In the genomic region with DNA sequence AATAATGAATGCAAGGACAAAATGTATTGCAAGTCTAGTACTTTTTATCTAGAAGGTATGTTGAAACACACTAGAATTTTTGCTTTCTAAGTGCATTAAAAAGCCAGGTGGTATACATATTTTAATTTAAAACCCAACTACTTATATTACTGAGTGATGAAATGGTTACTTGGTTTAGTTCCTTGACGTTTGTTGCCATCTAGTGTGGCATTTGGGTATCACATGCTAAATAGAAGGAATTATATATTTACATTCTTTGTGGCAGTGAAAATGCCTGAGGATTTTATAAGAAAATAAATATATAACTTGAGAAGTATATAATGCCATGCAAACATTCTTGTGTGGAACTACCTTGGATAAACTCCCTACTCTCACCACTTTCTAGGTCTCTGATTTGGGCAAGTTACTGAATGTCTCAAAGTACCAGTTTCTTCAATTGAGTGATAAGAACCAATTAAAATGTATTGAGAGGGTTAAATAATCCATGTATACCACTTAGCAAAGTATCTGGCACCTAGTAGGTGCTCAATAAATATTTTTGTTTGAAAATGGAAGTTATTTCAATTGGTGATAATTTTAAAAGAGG, we compare ENCODE assay signal across 8 cellular contexts.
DNase-seq lines count a peak whose midpoint lies in the region; ATAC-seq, FAIRE-seq and TF ChIP-seq lines count a peak whose summit lies in the region.

No MANE protein-coding gene starts in this region.

- FAIRE-seq in HepG2 (lab: Jason Lieb, UNC): no peak

- H3K27ac ChIP-seq in brain microvascular endothelial cell (no peak overlapping the region), HepG2 (ENCODE audit: extremely low read length, insufficient read depth, low read length) (no peak overlapping the region)

- no peak overlapping the region for H3K9ac ChIP-seq in HepG2 (ENCODE audit: insufficient read depth, low read depth, low read length)

- no peaks in the 10 kb centered on the region for H4K20me1 ChIP-seq in HepG2 (ENCODE audit: insufficient read depth, low read length)

- CTCF ChIA-PET in HepG2 (lab: Yijun Ruan, JAX; ENCODE audit: low intra/inter-chr PET ratio, low total read pairs): interaction anchor here (1.0 to 1.9 kb wide), 2 partner anchors 673 to 858 kb away, joined by 3 to 8 read pairs; no protein-coding TSS in a partner anchor

- intact Hi-C loops in HepG2 (cut with micrococcal nuclease; ENCODE audit: unreplicated experiment): loop anchor here (1.0 kb wide), 1 partner anchor 858 kb away; no protein-coding TSS in a partner anchor

- BruUV-seq in HepG2 (replicated peaks; lab: Mats Ljungman, UMichigan): no TSS peak

- no peak overlapping the region for H2AFZ ChIP-seq in HepG2 (ENCODE audit: low read length)

- 3% methylated on average over 1 of the region's 1 CpG for WGBS in HepG2 (ENCODE audit: low lambda C conversion rate)

- H3K4me3 ChIP-seq in brain microvascular endothelial cell (ENCODE audit: low read depth, low read length): no peak overlapping the region
- no peak overlapping the region for H3K4me3 ChIP-seq in HepG2 (replicated peaks in 1 of 3; ENCODE audit: insufficient read depth in 1 of 3, low read depth in 2 of 3, low read length in 3 of 3)
- H3K4me3 ChIP-seq in MG63: no peak overlapping the region

- H3K4me2 ChIP-seq in HepG2 (ENCODE audit: low read depth, low read length): no peak overlapping the region

- TF ChIP-seq EP300 in HepG2 (IDR thresholded peaks at IDR 0.05; ENCODE audit: low read depth in 2 of 2, low read length in 2 of 2) (no peak), HepG2 (CRISPR knock-in tag; IDR thresholded peaks at IDR 0.05; ENCODE audit: borderline replicate concordance) (no peak)

- TF ChIP-seq CTCF in brain microvascular endothelial cell (IDR thresholded peaks at IDR 0.05; ENCODE audit: low read depth, low read length, missing control alignments) (peak; percentile 53), HepG2 (CRISPR knock-in tag; IDR thresholded peaks at IDR 0.05) (peak; percentile 67)

- no peaks in the 10 kb centered on the region for H3K4me1 ChIP-seq in HepG2 (ENCODE audit: insufficient read depth, low read length)

- peak; percentile 61 for ATAC-seq in HG02981 (IDR thresholded peaks at IDR 0.05; ENCODE audit: unreplicated experiment)
- 0 out of 3 replicates have a peak, but pooled peaks have one; percentile 25 for ATAC-seq in HepG2
- no peak for ATAC-seq in HG03565 (IDR thresholded peaks at IDR 0.05; ENCODE audit: unreplicated experiment)

- in situ Hi-C loops in brain microvascular endothelial cell (cut with HindIII; ENCODE audit: low pct_ligation_motif_present, low sequenced_read_pairs) (no loop called here), HepG2 (cut with HindIII; ENCODE audit: extremely low pct_ligation_motif_present, low pct_unique_long_range_greater_than_20kb) (loop anchor here (25.0 kb wide), 1 partner anchor 863 kb away; no protein-coding TSS in a partner anchor)

- peak; percentile 44; the same call in 1 of the 2 replicates for TF ChIP-seq RAD21 in HepG2 (CRISPR knock-in tag; IDR thresholded peaks at IDR 0.05)

- peak; percentile 39 for DNase-seq in stimulated activated CD4-positive, alpha-beta T cell treated with anti-CD3 and anti-CD28 coated beads, Interleukin-4, amount 100 ng/mL, for 24 hours
- no peak for DNase-seq in stimulated activated CD4-positive, alpha-beta T cell treated with anti-CD3 and anti-CD28 coated beads, Interleukin-12 subunit alpha, Interleukin-12 subunit beta, amount 100 ng/mL, for 4 hours
- DNase-seq in NCI-H748 treated with DMSO at 0.1 percent for 48 hours (lab: John Stamatoyannopoulos, UW) (peak; percentile 25), brain microvascular endothelial cell (peak; percentile 66), HepG2 (ENCODE audit: low spot score) (peak; percentile 39), MG63 (no peak)

- no peaks in the 10 kb centered on the region for H3K27me3 ChIP-seq in brain microvascular endothelial cell (replicated peaks)
- H3K27me3 ChIP-seq in HepG2 (ENCODE audit: control insufficient read depth in 1 of 2, insufficient read depth in 2 of 2, low read length in 2 of 2): no peaks in the 10 kb centered on the region
- no peaks in the 10 kb centered on the region for H3K27me3 ChIP-seq in MG63

- TF ChIP-seq POLR2A in HepG2 (IDR thresholded peaks at IDR 0.05; ENCODE audit: insufficient read depth in 1 of 2, low read depth in 2 of 2, low read length in 2 of 2): no peak

- H3K36me3 ChIP-seq in brain microvascular endothelial cell (replicated peaks): peaks cover under 1% of the 10 kb centered on the region
- no peaks in the 10 kb centered on the region for H3K36me3 ChIP-seq in HepG2 (replicated peaks in 1 of 2; ENCODE audit: control insufficient read depth in 1 of 2, insufficient read depth in 2 of 2, low read length in 2 of 2)
- peaks cover 2% of the 10 kb centered on the region; the same call in 1 of the 2 replicates for H3K36me3 ChIP-seq in MG63

- POLR2A ChIA-PET in HepG2 (lab: Yijun Ruan, JAX): no interaction called here

- H3K79me2 ChIP-seq in HepG2 (ENCODE audit: insufficient read depth, low read length): no peaks in the 10 kb centered on the region

- no peaks in the 10 kb centered on the region for H3K9me3 ChIP-seq in HepG2 (ENCODE audit: low read length)
- H3K9me3 ChIP-seq in MG63: no peaks in the 10 kb centered on the region

TF ChIP-seq in HepG2, 621 proteins besides CTCF, POLR2A, EP300 and RAD21 (continues in another document):
- no peak for TF ChIP-seq ZNF552 (CRISPR knock-in tag; IDR thresholded peaks at IDR 0.05; ENCODE audit: borderline replicate concordance)
- TF ChIP-seq MAFK (conservative IDR thresholded peaks at IDR 0.05 in 1 of 2, IDR thresholded peaks at IDR 0.05 in 1 of 2; ENCODE audit: low read length in 2 of 2): no peak
- peak; percentile 54 for TF ChIP-seq SMC3 (IDR thresholded peaks at IDR 0.05; ENCODE audit: low read length)
- no peak for TF ChIP-seq EED (CRISPR knock-in tag; IDR thresholded peaks at IDR 0.05)
- no peak for TF ChIP-seq ELF3 (CRISPR knock-in tag; IDR thresholded peaks at IDR 0.05)
- no peak for TF ChIP-seq KAT8 (CRISPR knock-in tag; IDR thresholded peaks at IDR 0.05)
- TF ChIP-seq ZNF446 (CRISPR knock-in tag; IDR thresholded peaks at IDR 0.05): no peak
- TF ChIP-seq, protein P1, sequence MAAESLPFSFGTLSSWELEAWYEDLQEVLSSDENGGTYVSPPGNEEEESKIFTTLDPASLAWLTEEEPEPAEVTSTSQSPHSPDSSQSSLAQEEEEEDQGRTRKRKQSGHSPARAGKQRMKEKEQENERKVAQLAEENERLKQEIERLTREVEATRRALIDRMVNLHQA (CRISPR knock-in tag; IDR thresholded peaks at IDR 0.05): no peak
- TF ChIP-seq BCLAF1 (IDR thresholded peaks at IDR 0.05): no peak
- no peak for TF ChIP-seq HBP1 (CRISPR knock-in tag; IDR thresholded peaks at IDR 0.05; ENCODE audit: low read depth)
- no peak for TF ChIP-seq GLI4 (CRISPR knock-in tag; IDR thresholded peaks at IDR 0.05; ENCODE audit: borderline replicate concordance)
- peak; percentile 10; the same call in 1 of the 2 replicates for TF ChIP-seq CEBPG (CRISPR knock-in tag; IDR thresholded peaks at IDR 0.05)
- TF ChIP-seq, protein P2, sequence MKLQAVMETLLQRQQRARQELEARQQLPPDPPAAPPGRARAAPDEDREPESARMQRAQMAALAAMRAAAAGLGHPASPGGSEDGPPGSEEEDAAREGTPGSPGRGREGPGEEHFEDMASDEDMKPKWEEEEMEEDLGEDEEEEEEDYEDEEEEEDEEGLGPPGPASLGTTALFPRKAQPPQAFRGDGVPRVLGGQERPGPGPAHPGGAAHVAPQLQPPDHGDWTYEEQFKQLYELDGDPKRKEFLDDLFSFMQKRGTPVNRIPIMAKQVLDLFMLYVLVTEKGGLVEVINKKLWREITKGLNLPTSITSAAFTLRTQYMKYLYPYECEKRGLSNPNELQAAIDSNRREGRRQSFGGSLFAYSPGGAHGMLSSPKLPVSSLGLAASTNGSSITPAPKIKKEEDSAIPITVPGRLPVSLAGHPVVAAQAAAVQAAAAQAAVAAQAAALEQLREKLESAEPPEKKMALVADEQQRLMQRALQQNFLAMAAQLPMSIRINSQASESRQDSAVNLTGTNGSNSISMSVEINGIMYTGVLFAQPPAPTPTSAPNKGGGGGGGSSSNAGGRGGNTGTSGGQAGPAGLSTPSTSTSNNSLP (IDR thresholded peaks at IDR 0.05; ENCODE audit: low read depth, low read length): peak; percentile 64; the same call in 1 of the 2 replicates

Comparison
In these comparisons a context has a peak if more than half of its experiments do, and no peak if none do; other contexts are left out.
1. DNase-seq: peak in stimulated activated CD4-positive, alpha-beta T cell treated with anti-CD3 and anti-CD28 coated beads, Interleukin-4, amount 100 ng/mL, for 24 hours (single experiment), NCI-H748 treated with DMSO at 0.1 percent for 48 hours (single experiment), brain microvascular endothelial cell (single experiment) and HepG2 (single experiment); none in stimulated activated CD4-positive, alpha-beta T cell treated with anti-CD3 and anti-CD28 coated beads, Interleukin-12 subunit alpha, Interleukin-12 subunit beta, amount 100 ng/mL, for 4 hours (single experiment) and MG63 (single experiment).